In the genomic region with DNA sequence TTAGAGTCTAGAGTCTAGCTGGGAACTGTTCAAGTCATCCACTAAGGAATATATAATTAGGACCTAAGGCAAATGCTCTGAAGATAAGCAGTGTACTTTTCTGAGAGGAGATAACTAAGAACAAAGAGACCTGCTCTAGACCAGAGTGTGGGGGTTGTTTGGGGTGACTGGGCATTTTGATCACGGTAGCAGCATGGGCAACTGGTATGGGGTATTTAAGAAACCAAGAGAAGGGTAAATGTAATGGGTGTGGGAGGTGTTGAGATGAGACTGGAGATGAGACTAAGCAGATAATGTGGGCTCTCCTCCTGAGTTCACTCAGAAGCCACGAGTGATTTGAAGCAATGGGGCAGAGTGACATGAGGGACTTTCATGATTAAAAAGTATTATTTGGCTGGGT, we compare ENCODE assay signal across 14 cellular contexts.
DNase-seq lines count a peak whose midpoint lies in the region; TF ChIP-seq lines count a peak whose summit lies in the region.
"Had no signal": no experiment of that assay in that cellular context is flagged by ENCODE, and none has a peak within 500 bp of the region (broad histone marks: within the 10 kb centered on the region; RNA-seq: fewer than 3 reads in every experiment).

No MANE protein-coding gene starts in this region.

- no peak overlapping the region for H3K4me3 Mint-ChIP-seq in activated naive CD8-positive, alpha-beta T cell
- no peak overlapping the region for H3K4me3 Mint-ChIP-seq in activated naive CD8-positive, alpha-beta T cell treated with anti-CD3 and anti-CD28 coated beads for 36 hours
- no peak overlapping the region for H3K4me3 Mint-ChIP-seq in activated T-helper 2 cell treated with anti-CD3 and anti-CD28 coated beads, Interferon-gamma antibody, Interleukin-2, Interleukin-4, amounts not matched to agents 10 μg/mL and 5 μg/mL and 100 μg/mL, durations not matched to agents 14 hours and 24 hours and 36 hours (ENCODE audit: low read depth)
- no peak overlapping the region for H3K4me3 Mint-ChIP-seq in stimulated activated naive CD8-positive, alpha-beta T cell treated with anti-CD3 and anti-CD28 coated beads, Interleukin-15, Interleukin-2, amounts not matched to agents 100 ng/mL and 50 ng/mL, for 24 hours
- H3K4me3 Mint-ChIP-seq: B cell; CD4-positive, alpha-beta T cell; HFFc6 had no signal

- peak overlapping the region; percentile 12 for H3K27ac Mint-ChIP-seq in activated naive CD8-positive, alpha-beta T cell
- no peak overlapping the region for H3K27ac Mint-ChIP-seq in activated naive CD8-positive, alpha-beta T cell treated with anti-CD3 and anti-CD28 coated beads for 36 hours
- H3K27ac Mint-ChIP-seq in activated T-helper 2 cell treated with anti-CD3 and anti-CD28 coated beads, Interferon-gamma antibody, Interleukin-2, Interleukin-4, amounts not matched to agents 10 μg/mL and 5 μg/mL and 100 μg/mL, durations not matched to agents 14 hours and 24 hours and 36 hours: peak overlapping the region; percentile 52
- H3K27ac Mint-ChIP-seq in stimulated activated naive CD8-positive, alpha-beta T cell treated with anti-CD3 and anti-CD28 coated beads, Interleukin-15, Interleukin-2, amounts not matched to agents 100 ng/mL and 50 ng/mL, for 24 hours: peak overlapping the region; percentile 23
- H3K27ac Mint-ChIP-seq: B cell; CD4-positive, alpha-beta T cell; HFFc6 had no signal

- DNase-seq in activated naive CD8-positive, alpha-beta T cell treated with anti-CD3 and anti-CD28 coated beads for 36 hours: no peak
- no peak for DNase-seq in activated T-helper 2 cell treated with anti-CD3 and anti-CD28 coated beads, Interferon-gamma antibody, Interleukin-2, Interleukin-4, amounts not matched to agents 10 μg/mL and 5 μg/mL and 100 μg/mL, durations not matched to agents 14 hours and 24 hours and 36 hours (ENCODE audit: low spot score)
- DNase-seq in erythroblast (lab: John Stamatoyannopoulos, UW) (peak; percentile 12 to 66), iPS-NIHi11 (ENCODE audit: low spot score) (no peak), KBM-7 (no peak)
- DNase-seq: C1 segment of cervical spinal cord; Calu3; CD4-positive, alpha-beta T cell; DMS 273 treated with DMSO at 0.1 percent for 48 hours; HCEC 1CT; HFFc6 had no signal

- H3K4me1 Mint-ChIP-seq in activated naive CD8-positive, alpha-beta T cell (ENCODE audit: low read depth): peaks cover 4% of the 10 kb centered on the region
- peaks cover 3% of the 10 kb centered on the region for H3K4me1 Mint-ChIP-seq in activated naive CD8-positive, alpha-beta T cell treated with anti-CD3 and anti-CD28 coated beads for 36 hours
- H3K4me1 Mint-ChIP-seq in activated T-helper 2 cell treated with anti-CD3 and anti-CD28 coated beads, Interferon-gamma antibody, Interleukin-2, Interleukin-4, amounts not matched to agents 10 μg/mL and 5 μg/mL and 100 μg/mL, durations not matched to agents 14 hours and 24 hours and 36 hours (ENCODE audit: low read depth): peaks cover 6% of the 10 kb centered on the region
- H3K4me1 Mint-ChIP-seq in stimulated activated naive CD8-positive, alpha-beta T cell treated with anti-CD3 and anti-CD28 coated beads, Interleukin-15, Interleukin-2, amounts not matched to agents 100 ng/mL and 50 ng/mL, for 24 hours (ENCODE audit: low read depth): peaks cover 10% of the 10 kb centered on the region
- H3K4me1 Mint-ChIP-seq: B cell had no signal

- no peak for TF ChIP-seq POLR2A in erythroblast (IDR thresholded peaks at IDR 0.05; ENCODE audit: low read length)

- H3K36me3 Mint-ChIP-seq in activated naive CD8-positive, alpha-beta T cell: no peaks in the 10 kb centered on the region
- no peaks in the 10 kb centered on the region for H3K36me3 Mint-ChIP-seq in activated naive CD8-positive, alpha-beta T cell treated with anti-CD3 and anti-CD28 coated beads for 36 hours
- no peaks in the 10 kb centered on the region for H3K36me3 Mint-ChIP-seq in activated T-helper 2 cell treated with anti-CD3 and anti-CD28 coated beads, Interferon-gamma antibody, Interleukin-2, Interleukin-4, amounts not matched to agents 10 μg/mL and 5 μg/mL and 100 μg/mL, durations not matched to agents 14 hours and 24 hours and 36 hours (ENCODE audit: low read depth)
- H3K36me3 Mint-ChIP-seq in stimulated activated naive CD8-positive, alpha-beta T cell treated with anti-CD3 and anti-CD28 coated beads, Interleukin-15, Interleukin-2, amounts not matched to agents 100 ng/mL and 50 ng/mL, for 24 hours (ENCODE audit: low read depth): no peaks in the 10 kb centered on the region

- intact Hi-C loops in activated T-helper 2 cell treated with anti-CD3 and anti-CD28 coated beads, Interferon-gamma antibody, Interleukin-2, Interleukin-4, amounts not matched to agents 10 μg/mL and 5 μg/mL and 100 μg/mL, durations not matched to agents 14 hours and 24 hours and 36 hours (cut with micrococcal nuclease): loop anchor here (1.0 kb wide), 2 partner anchors 38 to 46 kb away; no protein-coding TSS in a partner anchor

- no peaks in the 10 kb centered on the region for H3K9me3 Mint-ChIP-seq in activated naive CD8-positive, alpha-beta T cell (ENCODE audit: low read depth)
- no peaks in the 10 kb centered on the region for H3K9me3 Mint-ChIP-seq in activated naive CD8-positive, alpha-beta T cell treated with anti-CD3 and anti-CD28 coated beads for 36 hours
- H3K9me3 Mint-ChIP-seq in activated T-helper 2 cell treated with anti-CD3 and anti-CD28 coated beads, Interferon-gamma antibody, Interleukin-2, Interleukin-4, amounts not matched to agents 10 μg/mL and 5 μg/mL and 100 μg/mL, durations not matched to agents 14 hours and 24 hours and 36 hours: no peaks in the 10 kb centered on the region
- H3K9me3 Mint-ChIP-seq in stimulated activated naive CD8-positive, alpha-beta T cell treated with anti-CD3 and anti-CD28 coated beads, Interleukin-15, Interleukin-2, amounts not matched to agents 100 ng/mL and 50 ng/mL, for 24 hours: no peaks in the 10 kb centered on the region
- H3K9me3 Mint-ChIP-seq: CD4-positive, alpha-beta T cell; HFFc6 had no signal

- in situ Hi-C loops in KBM-7 (cut with MboI; ENCODE audit: low pct_unique_long_range_greater_than_20kb, low sequenced_read_pairs): no loop called here

- no peaks in the 10 kb centered on the region for H3K27me3 Mint-ChIP-seq in activated naive CD8-positive, alpha-beta T cell
- H3K27me3 Mint-ChIP-seq in activated naive CD8-positive, alpha-beta T cell treated with anti-CD3 and anti-CD28 coated beads for 36 hours: no peaks in the 10 kb centered on the region
- H3K27me3 Mint-ChIP-seq in activated T-helper 2 cell treated with anti-CD3 and anti-CD28 coated beads, Interferon-gamma antibody, Interleukin-2, Interleukin-4, amounts not matched to agents 10 μg/mL and 5 μg/mL and 100 μg/mL, durations not matched to agents 14 hours and 24 hours and 36 hours (ENCODE audit: low read depth): no peaks in the 10 kb centered on the region
- H3K27me3 Mint-ChIP-seq in stimulated activated naive CD8-positive, alpha-beta T cell treated with anti-CD3 and anti-CD28 coated beads, Interleukin-15, Interleukin-2, amounts not matched to agents 100 ng/mL and 50 ng/mL, for 24 hours: peaks cover 4% of the 10 kb centered on the region
- H3K27me3 Mint-ChIP-seq: B cell; CD4-positive, alpha-beta T cell had no signal

Comparison
In these comparisons a context has a peak if more than half of its experiments do, and no peak if none do; other contexts are left out.
1. DNase-seq: peak in erythroblast (2 of 2); none in activated naive CD8-positive, alpha-beta T cell treated with anti-CD3 and anti-CD28 coated beads for 36 hours (single experiment), activated T-helper 2 cell treated with anti-CD3 and anti-CD28 coated beads, Interferon-gamma antibody, Interleukin-2, Interleukin-4, amounts not matched to agents 10 μg/mL and 5 μg/mL and 100 μg/mL, durations not matched to agents 14 hours and 24 hours and 36 hours (single experiment), iPS-NIHi11 (single experiment) and KBM-7 (single experiment).